2 cellular contexts compared by ENCODE assay signal in genomic region chr5:106940986-106941385, GRCh38.
TF ChIP-seq lines count a peak whose summit lies in the region.

No MANE protein-coding gene starts in this region.

TF ChIP-seq in SK-N-SH treated with all-trans-retinoic acid at 6 μM for 48 hours, 23 proteins besides CTCF, POLR2A, EP300 and RAD21 (continued from another document):
- TF ChIP-seq ZFP30 (CRISPR knock-in tag; IDR thresholded peaks at IDR 0.05) (no peak), TCF4 (CRISPR knock-in tag; IDR thresholded peaks at IDR 0.05; ENCODE audit: borderline replicate concordance) (no peak), TSHZ2 (CRISPR knock-in tag; IDR thresholded peaks at IDR 0.05) (no peak), POU6F1 (CRISPR knock-in tag; IDR thresholded peaks at IDR 0.05; ENCODE audit: borderline replicate concordance, low read depth) (no peak), RARB (CRISPR knock-in tag; IDR thresholded peaks at IDR 0.05) (no peak), BACH2 (CRISPR knock-in tag; IDR thresholded peaks at IDR 0.05; ENCODE audit: borderline replicate concordance) (no peak)

TF ChIP-seq in SK-N-SH, 30 proteins besides CTCF, POLR2A, EP300 and RAD21 (continued from another document):
- TF ChIP-seq FOSL2 (IDR thresholded peaks at IDR 0.05; ENCODE audit: borderline replicate concordance, low read depth) (no peak; the same call in 1 of the 2 replicates), MXI1 (IDR thresholded peaks at IDR 0.05; ENCODE audit: low read depth, low read length) (no peak), TCF12 (IDR thresholded peaks at IDR 0.05) (no peak), USF2 (IDR thresholded peaks at IDR 0.05; ENCODE audit: borderline replicate concordance, low read depth, low read length) (no peak), RXRA (IDR thresholded peaks at IDR 0.05; ENCODE audit: borderline replicate concordance, low read depth) (no peak), POLR2AphosphoS5 (IDR thresholded peaks at IDR 0.05; ENCODE audit: low read depth, low read length) (no peak), USF1 (IDR thresholded peaks at IDR 0.05; ENCODE audit: borderline replicate concordance, low read depth) (no peak), RCOR1 (IDR thresholded peaks at IDR 0.05; ENCODE audit: low read length) (no peak), ZBTB33 (IDR thresholded peaks at IDR 0.05; ENCODE audit: borderline replicate concordance, low read depth) (no peak), CHD2 (IDR thresholded peaks at IDR 0.05; ENCODE audit: low read length, partially characterized antibody) (no peak), IRF3 (IDR thresholded peaks at IDR 0.05; ENCODE audit: low read depth, low read length) (no peak), MAX (IDR thresholded peaks at IDR 0.05; ENCODE audit: low read depth) (no peak), REST (IDR thresholded peaks at IDR 0.05; ENCODE audit: low read depth, low read length) (no peak), NFIC (IDR thresholded peaks at IDR 0.05; ENCODE audit: borderline replicate concordance) (no peak), RFX5 (IDR thresholded peaks at IDR 0.05; ENCODE audit: low read length) (no peak), FOXM1 (IDR thresholded peaks at IDR 0.05; ENCODE audit: low read depth) (no peak)
